9 cellular contexts compared by ENCODE assay signal in the genomic region with DNA sequence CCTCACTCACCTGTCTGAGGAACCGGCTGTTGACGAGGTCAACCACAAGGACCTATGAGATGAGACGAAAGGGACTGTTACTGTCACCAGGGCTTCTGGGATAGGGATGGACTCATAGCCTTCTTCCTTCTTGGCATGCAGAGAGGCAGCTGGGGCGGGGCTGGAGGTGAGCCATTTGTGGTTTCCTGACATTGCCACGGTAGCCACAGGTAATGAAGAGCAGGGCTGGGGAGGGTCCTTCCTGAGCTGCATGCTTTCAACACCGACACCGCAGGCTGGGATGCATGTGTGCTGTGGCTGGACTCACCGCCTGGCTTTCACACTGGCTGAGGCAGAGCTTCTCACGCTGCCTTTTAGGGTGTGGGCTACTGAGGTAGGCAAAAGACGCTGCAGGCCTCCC. TPM values are rescaled to one million over a fixed set of nuclear protein-coding genes. Genes with fewer than 3 reads are reported as not detected.
DNase-seq lines count a peak whose midpoint lies in the region; ATAC-seq and TF ChIP-seq lines count a peak whose summit lies in the region.
"Had no signal": no experiment of that assay in that cellular context is flagged by ENCODE, and none has a peak within 500 bp of the region (broad histone marks: within the 10 kb centered on the region; RNA-seq: fewer than 3 reads in every experiment).

No MANE protein-coding gene starts in this region.

- peaks cover 3% of the 10 kb centered on the region for H3K4me1 Mint-ChIP-seq in activated CD8-positive, alpha-beta T cell treated with anti-CD3 and anti-CD28 coated beads for 36 hours (ENCODE audit: low read depth)

- peak; percentile 39 for ATAC-seq in activated CD8-positive, alpha-beta T cell treated with anti-CD3 and anti-CD28 coated beads for 36 hours
- no peak for ATAC-seq in HG03460 (IDR thresholded peaks at IDR 0.05; ENCODE audit: unreplicated experiment)
- no peak for ATAC-seq in left lobe of liver

- H3K27me3 Mint-ChIP-seq in activated CD8-positive, alpha-beta T cell treated with anti-CD3 and anti-CD28 coated beads for 36 hours = no peaks in the 10 kb centered on the region

- peak; percentile 1 to 23 for DNase-seq in stimulated activated CD4-positive, alpha-beta T cell treated with anti-CD3 and anti-CD28 coated beads, Interleukin-12 subunit alpha, Interleukin-12 subunit beta, amount 100 ng/mL, for 24 hours (ENCODE audit: low read depth in 2 of 2)
- DNase-seq in stimulated activated CD4-positive, alpha-beta T cell treated with anti-CD3 and anti-CD28 coated beads, Interleukin-4, amount 100 ng/mL, for 24 hours = no peak
- peak; percentile 6 for DNase-seq in activated CD8-positive, alpha-beta T cell treated with anti-CD3 and anti-CD28 coated beads for 36 hours
- DNase-seq in fibroblast of pulmonary artery (ENCODE audit: low read depth) (peak; percentile 61), NCI-H226 (no peak), occipital lobe (lab: John Stamatoyannopoulos, UW) (no peak), left lobe of liver (ENCODE audit: low spot score) (no peak)

- no peak overlapping the region for H3K27ac Mint-ChIP-seq in activated CD8-positive, alpha-beta T cell treated with anti-CD3 and anti-CD28 coated beads for 36 hours

- intact Hi-C loops in activated CD8-positive, alpha-beta T cell treated with anti-CD3 and anti-CD28 coated beads for 36 hours (cut with micrococcal nuclease) = no loop called here

- CTCF ChIA-PET in activated CD8-positive, alpha-beta T cell treated with anti-CD3 and anti-CD28 coated beads for 36 hours (lab: Charles Lee) = interaction anchor here (0.7 to 0.8 kb wide), 2 partner anchors 9 to 32 kb away, joined by 3 to 4 read pairs; no protein-coding TSS in a partner anchor

- H3K4me3 Mint-ChIP-seq in activated CD8-positive, alpha-beta T cell treated with anti-CD3 and anti-CD28 coated beads for 36 hours = no peak overlapping the region
- H3K4me3 Mint-ChIP-seq: neural crest cell had no signal

- H3K9me3 Mint-ChIP-seq in activated CD8-positive, alpha-beta T cell treated with anti-CD3 and anti-CD28 coated beads for 36 hours = no peaks in the 10 kb centered on the region
- H3K9me3 Mint-ChIP-seq: neural crest cell had no signal

- no peak overlapping the region for H3K4me3 ChIP-seq in fibroblast of pulmonary artery (replicated peaks; ENCODE audit: low read depth, low read length)

- TF ChIP-seq CTCF in activated CD8-positive, alpha-beta T cell treated with anti-CD3 and anti-CD28 coated beads for 36 hours (IDR thresholded peaks at IDR 0.05) = no peak
- no peak for TF ChIP-seq CTCF in fibroblast of pulmonary artery (IDR thresholded peaks at IDR 0.05; ENCODE audit: low read length, missing control alignments)

- H3K36me3 Mint-ChIP-seq in activated CD8-positive, alpha-beta T cell treated with anti-CD3 and anti-CD28 coated beads for 36 hours (ENCODE audit: low read depth) = no peaks in the 10 kb centered on the region

- POLR2A ChIA-PET in activated CD8-positive, alpha-beta T cell treated with anti-CD3 and anti-CD28 coated beads for 36 hours (lab: Charles Lee) = no interaction called here

RNA-seq across cellular contexts. Expression of a gene that starts 46.4 kb away (rescaled TPM):
- 10 to 100 TPM; 55.5 to 56.4 TPM for total RNA-seq in activated CD8-positive, alpha-beta T cell treated with anti-CD3 and anti-CD28 coated beads for 36 hours
- 89.2 TPM for total RNA-seq in occipital lobe
- 39.6 TPM for total RNA-seq in left lobe of liver

Comparison
In these comparisons a context has a peak if more than half of its experiments do, and no peak if none do; other contexts are left out.
1. DNase-seq: peak in stimulated activated CD4-positive, alpha-beta T cell treated with anti-CD3 and anti-CD28 coated beads, Interleukin-12 subunit alpha, Interleukin-12 subunit beta, amount 100 ng/mL, for 24 hours (2 of 2), activated CD8-positive, alpha-beta T cell treated with anti-CD3 and anti-CD28 coated beads for 36 hours (single experiment) and fibroblast of pulmonary artery (single experiment); none in stimulated activated CD4-positive, alpha-beta T cell treated with anti-CD3 and anti-CD28 coated beads, Interleukin-4, amount 100 ng/mL, for 24 hours (single experiment), NCI-H226 (single experiment), occipital lobe (single experiment) and left lobe of liver (single experiment).